Comparison of ENCODE assay signal across 1 cellular context in the genomic region with DNA sequence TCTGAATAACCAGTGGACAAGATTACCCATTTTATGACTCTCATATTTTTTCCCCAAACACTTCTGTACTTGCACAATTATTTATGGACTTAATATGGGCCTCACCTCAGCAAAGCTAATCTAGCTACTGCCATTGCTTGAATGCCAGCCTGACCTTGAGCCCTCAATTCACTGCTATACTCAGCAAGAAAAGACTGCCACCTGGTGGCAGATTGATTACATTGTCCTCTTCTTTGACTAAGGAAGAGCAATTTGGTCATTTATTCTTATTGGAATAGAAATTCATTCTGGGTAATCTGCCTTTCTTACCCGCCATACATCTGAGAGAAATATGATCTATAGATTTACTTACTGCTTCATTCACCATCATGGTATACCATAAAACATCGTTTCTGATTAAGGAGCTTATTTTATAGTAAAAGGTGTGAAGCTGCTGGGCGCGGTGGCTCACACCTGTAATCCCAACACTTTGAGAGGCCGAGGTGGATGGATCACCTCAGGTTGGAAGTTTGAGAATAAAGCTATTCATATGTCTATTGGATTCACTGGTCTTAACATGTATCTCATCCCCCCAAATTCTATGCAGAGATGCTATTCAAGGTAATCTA.
TF ChIP-seq lines count a peak whose summit lies in the region.

No MANE protein-coding gene starts in this region.

TF ChIP-seq in HepG2, 621 proteins besides CTCF, POLR2A, EP300 and RAD21 (continued from another document):
- TF ChIP-seq ESRRA (CRISPR knock-in tag; IDR thresholded peaks at IDR 0.05; ENCODE audit: low read depth) (peak; percentile 99), IRF2 (CRISPR knock-in tag; IDR thresholded peaks at IDR 0.05) (0 out of 2 replicates have a peak, but pooled peaks have one; percentile 42), PPARG (CRISPR knock-in tag; conservative IDR thresholded peaks at IDR 0.05) (peak; percentile 41; the same call in 1 of the 2 replicates), ZNF761 (CRISPR knock-in tag; conservative IDR thresholded peaks at IDR 0.05) (no peak), DRAP1 (CRISPR knock-in tag; IDR thresholded peaks at IDR 0.05) (0 out of 2 replicates have a peak, but pooled peaks have one; percentile 28), ARID5B (CRISPR knock-in tag; IDR thresholded peaks at IDR 0.05) (peak; percentile 39), HES4 (CRISPR knock-in tag; IDR thresholded peaks at IDR 0.05; ENCODE audit: borderline replicate concordance) (no peak), CREM (IDR thresholded peaks at IDR 0.05) (no peak), CREM (CRISPR knock-in tag; IDR thresholded peaks at IDR 0.05) (no peak), HMGXB4 (CRISPR knock-in tag; IDR thresholded peaks at IDR 0.05; ENCODE audit: borderline replicate concordance in 1 of 2, low read depth in 1 of 2) (peak in 1 of 2 experiments; percentile 58; a peak in 1 of 4 replicates), ZNF205 (CRISPR knock-in tag; IDR thresholded peaks at IDR 0.05) (0 out of 2 replicates have a peak, but pooled peaks have one; percentile 35), THAP11 (CRISPR knock-in tag; IDR thresholded peaks at IDR 0.05) (0 out of 2 replicates have a peak, but pooled peaks have one; percentile 30), ZFX (CRISPR knock-in tag; IDR thresholded peaks at IDR 0.05; ENCODE audit: low read depth) (peak; percentile 25; the same call in 1 of the 2 replicates), ZMYM4 (CRISPR knock-in tag; IDR thresholded peaks at IDR 0.05) (0 out of 2 replicates have a peak, but pooled peaks have one; percentile 11), ZBTB46 (CRISPR knock-in tag; IDR thresholded peaks at IDR 0.05; ENCODE audit: borderline replicate concordance) (no peak), SMC3 (IDR thresholded peaks at IDR 0.05; ENCODE audit: low read length) (peak; percentile 96), MXI1 (IDR thresholded peaks at IDR 0.05; ENCODE audit: borderline replicate concordance, low read depth, low read length) (no peak), CEBPG (CRISPR knock-in tag; IDR thresholded peaks at IDR 0.05) (peak; percentile 11; the same call in 1 of the 2 replicates), NR2F6 (IDR thresholded peaks at IDR 0.05) (0 out of 2 replicates have a peak, but pooled peaks have one; percentile 36), NR2F6 (CRISPR knock-in tag; IDR thresholded peaks at IDR 0.05) (peak; percentile 36; the same call in 1 of the 2 replicates), STAG1 (CRISPR knock-in tag; IDR thresholded peaks at IDR 0.05) (peak; percentile 93), ZNF101 (CRISPR knock-in tag; IDR thresholded peaks at IDR 0.05; ENCODE audit: borderline replicate concordance, low read depth) (no peak)
- TF ChIP-seq, protein P1, sequence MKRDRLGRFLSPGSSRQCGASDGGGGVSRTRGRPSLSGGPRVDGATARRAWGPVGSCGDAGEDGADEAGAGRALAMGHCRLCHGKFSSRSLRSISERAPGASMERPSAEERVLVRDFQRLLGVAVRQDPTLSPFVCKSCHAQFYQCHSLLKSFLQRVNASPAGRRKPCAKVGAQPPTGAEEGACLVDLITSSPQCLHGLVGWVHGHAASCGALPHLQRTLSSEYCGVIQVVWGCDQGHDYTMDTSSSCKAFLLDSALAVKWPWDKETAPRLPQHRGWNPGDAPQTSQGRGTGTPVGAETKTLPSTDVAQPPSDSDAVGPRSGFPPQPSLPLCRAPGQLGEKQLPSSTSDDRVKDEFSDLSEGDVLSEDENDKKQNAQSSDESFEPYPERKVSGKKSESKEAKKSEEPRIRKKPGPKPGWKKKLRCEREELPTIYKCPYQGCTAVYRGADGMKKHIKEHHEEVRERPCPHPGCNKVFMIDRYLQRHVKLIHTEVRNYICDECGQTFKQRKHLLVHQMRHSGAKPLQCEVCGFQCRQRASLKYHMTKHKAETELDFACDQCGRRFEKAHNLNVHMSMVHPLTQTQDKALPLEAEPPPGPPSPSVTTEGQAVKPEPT (CRISPR knock-in tag; IDR thresholded peaks at IDR 0.05; ENCODE audit: low read depth): no peak
- TF ChIP-seq, protein P2, sequence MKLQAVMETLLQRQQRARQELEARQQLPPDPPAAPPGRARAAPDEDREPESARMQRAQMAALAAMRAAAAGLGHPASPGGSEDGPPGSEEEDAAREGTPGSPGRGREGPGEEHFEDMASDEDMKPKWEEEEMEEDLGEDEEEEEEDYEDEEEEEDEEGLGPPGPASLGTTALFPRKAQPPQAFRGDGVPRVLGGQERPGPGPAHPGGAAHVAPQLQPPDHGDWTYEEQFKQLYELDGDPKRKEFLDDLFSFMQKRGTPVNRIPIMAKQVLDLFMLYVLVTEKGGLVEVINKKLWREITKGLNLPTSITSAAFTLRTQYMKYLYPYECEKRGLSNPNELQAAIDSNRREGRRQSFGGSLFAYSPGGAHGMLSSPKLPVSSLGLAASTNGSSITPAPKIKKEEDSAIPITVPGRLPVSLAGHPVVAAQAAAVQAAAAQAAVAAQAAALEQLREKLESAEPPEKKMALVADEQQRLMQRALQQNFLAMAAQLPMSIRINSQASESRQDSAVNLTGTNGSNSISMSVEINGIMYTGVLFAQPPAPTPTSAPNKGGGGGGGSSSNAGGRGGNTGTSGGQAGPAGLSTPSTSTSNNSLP (IDR thresholded peaks at IDR 0.05; ENCODE audit: low read depth, low read length): peak; percentile 66; the same call in 1 of the 2 replicates
